ENCODE assay signal across 8 cellular contexts in genomic region chr9:98774746-98775145, GRCh38. TPM values are rescaled to one million over a fixed set of nuclear protein-coding genes. Genes with fewer than 3 reads are reported as not detected.
DNase-seq lines count a peak whose midpoint lies in the region; ATAC-seq and TF ChIP-seq lines count a peak whose summit lies in the region.

No MANE protein-coding gene starts in this region.

- DNase-seq in AG09319 (ENCODE audit: extremely low read depth, low read depth) (no peak), GM13976 (ENCODE audit: low spot score) (peak; percentile 66), iPS-NIHi7 (ENCODE audit: extremely low spot score) (peak; percentile 76), DMS79 (lab: John Stamatoyannopoulos, UW) (no peak)
- no peak for DNase-seq in activated CD8-positive, alpha-beta memory T cell treated with anti-CD3 and anti-CD28 coated beads, Interleukin-2, amount 10 ng/mL, durations not matched to agents 7 days and 5 days
- DNase-seq in activated T-helper 1 cell treated with anti-CD3 and anti-CD28 coated beads, Interleukin-12 subunit alpha, Interleukin-12 subunit beta, Interleukin-2, Interleukin-4 antibody, amounts not matched to agents 30 ng/mL and 10 ng/mL and 1 ng/mL, durations not matched to agents 14 hours and 24 hours and 36 hours (ENCODE audit: low spot score): no peak

- H3K4me1 Mint-ChIP-seq in activated CD8-positive, alpha-beta memory T cell treated with anti-CD3 and anti-CD28 coated beads, Interleukin-2, amount 10 ng/mL, durations not matched to agents 7 days and 5 days: peaks cover 2% of the 10 kb centered on the region
- no peaks in the 10 kb centered on the region for H3K4me1 Mint-ChIP-seq in activated T-helper 1 cell treated with anti-CD3 and anti-CD28 coated beads, Interleukin-12 subunit alpha, Interleukin-12 subunit beta, Interleukin-2, Interleukin-4 antibody, amounts not matched to agents 30 ng/mL and 10 ng/mL and 1 ng/mL, durations not matched to agents 14 hours and 24 hours and 36 hours (ENCODE audit: low read depth)

- in situ Hi-C loops in GM13976 (cut with MboI; ENCODE audit: low sequenced_read_pairs, unreplicated experiment): loop anchor here (10.0 to 25.0 kb wide), 2 partner anchors 237 to 460 kb away; no protein-coding TSS in a partner anchor

- intact Hi-C loops in activated T-helper 1 cell treated with anti-CD3 and anti-CD28 coated beads, Interleukin-12 subunit alpha, Interleukin-12 subunit beta, Interleukin-2, Interleukin-4 antibody, amounts not matched to agents 30 ng/mL and 10 ng/mL and 1 ng/mL, durations not matched to agents 14 hours and 24 hours and 36 hours (cut with micrococcal nuclease): loop anchor here (10.0 kb wide), 1 partner anchor 230 kb away; no protein-coding TSS in a partner anchor

- H3K9me3 Mint-ChIP-seq in activated CD8-positive, alpha-beta memory T cell treated with anti-CD3 and anti-CD28 coated beads, Interleukin-2, amount 10 ng/mL, durations not matched to agents 7 days and 5 days (ENCODE audit: low read depth): no peaks in the 10 kb centered on the region
- no peaks in the 10 kb centered on the region for H3K9me3 Mint-ChIP-seq in activated T-helper 1 cell treated with anti-CD3 and anti-CD28 coated beads, Interleukin-12 subunit alpha, Interleukin-12 subunit beta, Interleukin-2, Interleukin-4 antibody, amounts not matched to agents 30 ng/mL and 10 ng/mL and 1 ng/mL, durations not matched to agents 14 hours and 24 hours and 36 hours

- no peak overlapping the region for H3K27ac ChIP-seq in VCaP

- H3K4me3 Mint-ChIP-seq in activated CD8-positive, alpha-beta memory T cell treated with anti-CD3 and anti-CD28 coated beads, Interleukin-2, amount 10 ng/mL, durations not matched to agents 7 days and 5 days: no peak overlapping the region
- no peak overlapping the region for H3K4me3 Mint-ChIP-seq in activated T-helper 1 cell treated with anti-CD3 and anti-CD28 coated beads, Interleukin-12 subunit alpha, Interleukin-12 subunit beta, Interleukin-2, Interleukin-4 antibody, amounts not matched to agents 30 ng/mL and 10 ng/mL and 1 ng/mL, durations not matched to agents 14 hours and 24 hours and 36 hours

- H3K36me3 Mint-ChIP-seq in activated CD8-positive, alpha-beta memory T cell treated with anti-CD3 and anti-CD28 coated beads, Interleukin-2, amount 10 ng/mL, durations not matched to agents 7 days and 5 days: peaks cover 6% of the 10 kb centered on the region
- no peaks in the 10 kb centered on the region for H3K36me3 Mint-ChIP-seq in activated T-helper 1 cell treated with anti-CD3 and anti-CD28 coated beads, Interleukin-12 subunit alpha, Interleukin-12 subunit beta, Interleukin-2, Interleukin-4 antibody, amounts not matched to agents 30 ng/mL and 10 ng/mL and 1 ng/mL, durations not matched to agents 14 hours and 24 hours and 36 hours (ENCODE audit: low read depth)

- peak; percentile 67 for TF ChIP-seq CTCF in AG09319 (IDR thresholded peaks at IDR 0.05; ENCODE audit: low read depth, low read length)
- peak; percentile 52 for TF ChIP-seq CTCF in GM13976 (IDR thresholded peaks at IDR 0.05; ENCODE audit: borderline replicate concordance, control extremely low read depth, extremely low read depth, insufficient read depth, missing control alignments)
- TF ChIP-seq CTCF in VCaP (conservative IDR thresholded peaks at IDR 0.05): peak; percentile 59

- ATAC-seq in activated CD8-positive, alpha-beta memory T cell treated with anti-CD3 and anti-CD28 coated beads, Interleukin-2, amount 10 ng/mL, durations not matched to agents 7 days and 5 days: no peak
- ATAC-seq in HG03025 (IDR thresholded peaks at IDR 0.05; ENCODE audit: low FRiP score, unreplicated experiment): no peak

- H3K27me3 Mint-ChIP-seq in activated CD8-positive, alpha-beta memory T cell treated with anti-CD3 and anti-CD28 coated beads, Interleukin-2, amount 10 ng/mL, durations not matched to agents 7 days and 5 days: no peaks in the 10 kb centered on the region
- H3K27me3 Mint-ChIP-seq in activated T-helper 1 cell treated with anti-CD3 and anti-CD28 coated beads, Interleukin-12 subunit alpha, Interleukin-12 subunit beta, Interleukin-2, Interleukin-4 antibody, amounts not matched to agents 30 ng/mL and 10 ng/mL and 1 ng/mL, durations not matched to agents 14 hours and 24 hours and 36 hours (ENCODE audit: insufficient read depth): no peaks in the 10 kb centered on the region

- CTCF ChIA-PET in activated CD8-positive, alpha-beta memory T cell treated with anti-CD3 and anti-CD28 coated beads, Interleukin-2, amount 10 ng/mL, durations not matched to agents 7 days and 5 days (lab: Charles Lee): interaction anchor here (0.9 to 5.2 kb wide), 20 partner anchors 8 to 720 kb away, joined by 3 to 43 read pairs (median 4); no protein-coding TSS in a partner anchor

- H3K27ac Mint-ChIP-seq in activated CD8-positive, alpha-beta memory T cell treated with anti-CD3 and anti-CD28 coated beads, Interleukin-2, amount 10 ng/mL, durations not matched to agents 7 days and 5 days: no peak overlapping the region
- H3K27ac Mint-ChIP-seq in activated T-helper 1 cell treated with anti-CD3 and anti-CD28 coated beads, Interleukin-12 subunit alpha, Interleukin-12 subunit beta, Interleukin-2, Interleukin-4 antibody, amounts not matched to agents 30 ng/mL and 10 ng/mL and 1 ng/mL, durations not matched to agents 14 hours and 24 hours and 36 hours: no peak overlapping the region

RNA-seq across cellular contexts. Expression of gene ANKS6, which starts 21.6 kb away (rescaled TPM):
- 1 to 10 TPM; 6.5 to 9.2 TPM for total RNA-seq in activated CD8-positive, alpha-beta memory T cell treated with anti-CD3 and anti-CD28 coated beads, Interleukin-2, amount 10 ng/mL, durations not matched to agents 7 days and 5 days
- total RNA-seq in activated T-helper 1 cell treated with anti-CD3 and anti-CD28 coated beads, Interleukin-12 subunit alpha, Interleukin-12 subunit beta, Interleukin-2, Interleukin-4 antibody, amounts not matched to agents 30 ng/mL and 10 ng/mL and 1 ng/mL, durations not matched to agents 14 hours and 24 hours and 36 hours: 10.6 and 11.1 TPM in 2 replicates

RNA-seq across cellular contexts. Expression of gene GALNT12, which starts 32.7 kb away (rescaled TPM):
- 1 to 10 TPM; 3.5 to 9.9 TPM for total RNA-seq in activated CD8-positive, alpha-beta memory T cell treated with anti-CD3 and anti-CD28 coated beads, Interleukin-2, amount 10 ng/mL, durations not matched to agents 7 days and 5 days
- 2.3 and 2.5 TPM in 2 replicates for total RNA-seq in activated T-helper 1 cell treated with anti-CD3 and anti-CD28 coated beads, Interleukin-12 subunit alpha, Interleukin-12 subunit beta, Interleukin-2, Interleukin-4 antibody, amounts not matched to agents 30 ng/mL and 10 ng/mL and 1 ng/mL, durations not matched to agents 14 hours and 24 hours and 36 hours

Comparison
In these comparisons a context has a peak if more than half of its experiments do, and no peak if none do; other contexts are left out.
1. DNase-seq: peak in GM13976 (single experiment) and iPS-NIHi7 (single experiment); none in AG09319 (single experiment), DMS79 (single experiment), activated CD8-positive, alpha-beta memory T cell treated with anti-CD3 and anti-CD28 coated beads, Interleukin-2, amount 10 ng/mL, durations not matched to agents 7 days and 5 days (single experiment) and activated T-helper 1 cell treated with anti-CD3 and anti-CD28 coated beads, Interleukin-12 subunit alpha, Interleukin-12 subunit beta, Interleukin-2, Interleukin-4 antibody, amounts not matched to agents 30 ng/mL and 10 ng/mL and 1 ng/mL, durations not matched to agents 14 hours and 24 hours and 36 hours (single experiment).
2. Peak in every context shown above with its lines, with median percentiles within 50 percentile points of each other: CTCF ChIP-seq.